Comparison of ENCODE assay signal across 23 cellular contexts in the genomic region with DNA sequence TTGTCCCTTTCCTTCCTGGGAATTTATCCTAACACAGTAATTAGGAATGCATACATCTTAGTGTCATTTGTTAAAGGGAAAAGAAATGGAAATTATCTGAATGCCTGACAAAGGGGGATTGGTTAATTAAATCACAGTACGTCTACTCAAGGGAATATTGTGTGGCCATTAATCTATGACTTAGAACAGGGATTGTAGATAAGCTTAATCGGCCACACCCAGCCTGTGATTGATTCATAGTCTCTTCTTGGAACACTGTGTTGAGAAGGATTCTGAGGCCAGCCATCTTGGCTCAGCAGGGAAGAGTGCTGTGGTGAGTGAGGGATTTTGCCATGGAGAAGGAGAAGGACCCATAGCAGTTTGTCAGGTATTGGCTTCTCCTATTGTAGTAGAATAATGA. TPM values are rescaled to one million over a fixed set of nuclear protein-coding genes. Genes with fewer than 3 reads are reported as not detected.
A peak's percentile ranks its signal among the peaks of the same experiment; 100 is the strongest.
DNase-seq lines count a peak whose midpoint lies in the region; ATAC-seq, FAIRE-seq and TF ChIP-seq lines count a peak whose summit lies in the region.
"Had no signal": no experiment of that assay in that cellular context is flagged by ENCODE, and none has a peak within 500 bp of the region (broad histone marks: within the 10 kb centered on the region; RNA-seq: fewer than 3 reads in every experiment).

No MANE protein-coding gene starts in this region.

- DNase-seq in activated CD4-positive, alpha-beta memory T cell treated with anti-CD3 and anti-CD28 coated beads for 36 hours, result no peak
- DNase-seq in activated CD4-positive, alpha-beta memory T cell treated with anti-CD3 and anti-CD28 coated beads, Interleukin-2, amount 10 ng/mL, durations not matched to agents 7 days and 5 days, result no peak
- DNase-seq in D721Med (ENCODE audit: insufficient read length, low spot score), result no peak
- no peak for DNase-seq in K562 (ENCODE audit: extremely low read depth in 1 of 4, low spot score in 3 of 4)
- no peak for DNase-seq in iPS-NIHi11 (ENCODE audit: low spot score)
- DNase-seq: AML-193, DMS 273 treated with DMSO at 0.1 percent for 48 hours, DND-41, H7, HFFc6, KG1, NCI-H1092 treated with DMSO at 0.1 percent for 48 hours, NCI-H1436 treated with DMSO at 0.1 percent for 48 hours, NCI-H1930, NCI-H2227 treated with DMSO at 0.1 percent for 48 hours, NCI-H524, NCI-H774 had no signal

- 24% methylated on average over 2 of the region's 2 CpGs for WGBS in K562 (ENCODE audit: insufficient coverage, low coverage, missing lambda C conversion rate)

- TF ChIP-seq EP300 in K562 (IDR thresholded peaks at IDR 0.05; ENCODE audit: low read length), result no peak

- no peak for TF ChIP-seq RAD21 in K562 (CRISPR knock-in tag; conservative IDR thresholded peaks at IDR 0.05 in 1 of 2, IDR thresholded peaks at IDR 0.05 in 1 of 2)

- POLR2A ChIA-PET in activated CD4-positive, alpha-beta memory T cell treated with anti-CD3 and anti-CD28 coated beads for 36 hours (lab: Charles Lee), result no interaction called here
- POLR2A ChIA-PET in activated CD4-positive, alpha-beta memory T cell treated with anti-CD3 and anti-CD28 coated beads, Interleukin-2, amount 10 ng/mL, durations not matched to agents 7 days and 5 days (lab: Charles Lee), result no interaction called here
- POLR2A ChIA-PET in K562 (lab: Yijun Ruan, JAX), result no interaction called here

- H2AFZ ChIP-seq in K562 (ENCODE audit: low read depth, low read length), result no peak overlapping the region

- H3K9me3 Mint-ChIP-seq in activated CD4-positive, alpha-beta memory T cell treated with anti-CD3 and anti-CD28 coated beads for 36 hours, result no peaks in the 10 kb centered on the region
- no peaks in the 10 kb centered on the region for H3K9me3 Mint-ChIP-seq in activated CD4-positive, alpha-beta memory T cell treated with anti-CD3 and anti-CD28 coated beads, Interleukin-2, amount 10 ng/mL, durations not matched to agents 7 days and 5 days
- H3K9me3 Mint-ChIP-seq in stimulated activated memory B cell treated with anti-CD40 and anti-IgM and Interleukin-4, amounts not matched to agents 10 μg/mL and 1 μg/mL and 100 μg/mL, for 72 hours, result no peaks in the 10 kb centered on the region
- H3K9me3 Mint-ChIP-seq: HFFc6 had no signal

- no peaks in the 10 kb centered on the region for H3K4me1 ChIP-seq in K562 (replicated peaks in 1 of 2; ENCODE audit: control insufficient read depth in 2 of 2, insufficient read depth in 2 of 2, low read length in 2 of 2)

- H3K36me3 Mint-ChIP-seq in activated CD4-positive, alpha-beta memory T cell treated with anti-CD3 and anti-CD28 coated beads for 36 hours, result peaks cover 31% of the 10 kb centered on the region
- H3K36me3 Mint-ChIP-seq in activated CD4-positive, alpha-beta memory T cell treated with anti-CD3 and anti-CD28 coated beads, Interleukin-2, amount 10 ng/mL, durations not matched to agents 7 days and 5 days (ENCODE audit: low read depth), result peaks cover 34% of the 10 kb centered on the region
- peaks cover 53% of the 10 kb centered on the region for H3K36me3 Mint-ChIP-seq in stimulated activated memory B cell treated with anti-CD40 and anti-IgM and Interleukin-4, amounts not matched to agents 10 μg/mL and 1 μg/mL and 100 μg/mL, for 72 hours

- TF ChIP-seq CTCF in D721Med (IDR thresholded peaks at IDR 0.05; ENCODE audit: insufficient read depth, missing control alignments) (no peak), K562 (IDR thresholded peaks at IDR 0.05 in 2 of 3, conservative IDR thresholded peaks at IDR 0.05 in 1 of 3; ENCODE audit: insufficient read depth in 2 of 3, low read depth in 1 of 3, low read length in 3 of 3) (no peak)

- no peak overlapping the region for H3K4me3 ChIP-seq in K562
- H3K4me3 ChIP-seq: GM12878 had no signal

- ATAC-seq in K562, result no peak
- ATAC-seq in stimulated activated memory B cell treated with anti-CD40 and anti-IgM and Interleukin-4, amounts not matched to agents 10 μg/mL and 1 μg/mL and 100 μg/mL, for 72 hours, result no peak
- no peak for ATAC-seq in HG02938 (IDR thresholded peaks at IDR 0.05; ENCODE audit: unreplicated experiment)
- ATAC-seq in HG03432 (IDR thresholded peaks at IDR 0.05; ENCODE audit: unreplicated experiment), result no peak
- ATAC-seq: GM12878, Right ventricle myocardium inferior had no signal

- H4K20me1 ChIP-seq in K562 (replicated peaks; ENCODE audit: control insufficient read depth, insufficient read depth, low read length), result no peaks in the 10 kb centered on the region

- no peak overlapping the region for H3K9ac ChIP-seq in K562 (ENCODE audit: insufficient read depth in 1 of 2, low read depth in 2 of 2, low read length in 2 of 2)

- H3K27me3 ChIP-seq in K562 (ENCODE audit: control insufficient read depth in 2 of 2, insufficient read depth in 2 of 2, low read length in 2 of 2), result no peaks in the 10 kb centered on the region

- H3K4me2 ChIP-seq in K562 (ENCODE audit: insufficient read depth, low read length), result no peak overlapping the region

- FAIRE-seq in D721Med (lab: Jason Lieb, UNC), result peak; percentile 35
- no peak for FAIRE-seq in K562 (lab: Jason Lieb, UNC)
- FAIRE-seq: GM12878 had no signal

- peak overlapping the region; percentile 52 for H3K27ac Mint-ChIP-seq in activated CD4-positive, alpha-beta memory T cell treated with anti-CD3 and anti-CD28 coated beads for 36 hours
- no peak overlapping the region for H3K27ac Mint-ChIP-seq in activated CD4-positive, alpha-beta memory T cell treated with anti-CD3 and anti-CD28 coated beads, Interleukin-2, amount 10 ng/mL, durations not matched to agents 7 days and 5 days
- H3K27ac Mint-ChIP-seq in stimulated activated memory B cell treated with anti-CD40 and anti-IgM and Interleukin-4, amounts not matched to agents 10 μg/mL and 1 μg/mL and 100 μg/mL, for 72 hours, result peak overlapping the region; percentile 25
- H3K27ac Mint-ChIP-seq: HFFc6 had no signal

- in situ Hi-C loops in K562 (cut with MboI), result no loop called here

- H3K27me3 Mint-ChIP-seq in activated CD4-positive, alpha-beta memory T cell treated with anti-CD3 and anti-CD28 coated beads for 36 hours, result no peaks in the 10 kb centered on the region
- H3K27me3 Mint-ChIP-seq in activated CD4-positive, alpha-beta memory T cell treated with anti-CD3 and anti-CD28 coated beads, Interleukin-2, amount 10 ng/mL, durations not matched to agents 7 days and 5 days, result no peaks in the 10 kb centered on the region
- H3K27me3 Mint-ChIP-seq in stimulated activated memory B cell treated with anti-CD40 and anti-IgM and Interleukin-4, amounts not matched to agents 10 μg/mL and 1 μg/mL and 100 μg/mL, for 72 hours, result no peaks in the 10 kb centered on the region

- H3K9me1 ChIP-seq in K562 (ENCODE audit: control insufficient read depth, insufficient read depth, low read length), result no peaks in the 10 kb centered on the region

- H3K36me3 ChIP-seq in K562 (ENCODE audit: control insufficient read depth, insufficient read depth, low read length), result peaks cover 20% of the 10 kb centered on the region; the same call in 2 of the 3 replicates

- H3K4me3 Mint-ChIP-seq in activated CD4-positive, alpha-beta memory T cell treated with anti-CD3 and anti-CD28 coated beads for 36 hours, result no peak overlapping the region
- no peak overlapping the region for H3K4me3 Mint-ChIP-seq in activated CD4-positive, alpha-beta memory T cell treated with anti-CD3 and anti-CD28 coated beads, Interleukin-2, amount 10 ng/mL, durations not matched to agents 7 days and 5 days
- no peak overlapping the region for H3K4me3 Mint-ChIP-seq in stimulated activated memory B cell treated with anti-CD40 and anti-IgM and Interleukin-4, amounts not matched to agents 10 μg/mL and 1 μg/mL and 100 μg/mL, for 72 hours
- H3K4me3 Mint-ChIP-seq: HFFc6 had no signal

- H3K4me1 Mint-ChIP-seq in activated CD4-positive, alpha-beta memory T cell treated with anti-CD3 and anti-CD28 coated beads for 36 hours (ENCODE audit: low read depth), result peaks cover 29% of the 10 kb centered on the region
- H3K4me1 Mint-ChIP-seq in activated CD4-positive, alpha-beta memory T cell treated with anti-CD3 and anti-CD28 coated beads, Interleukin-2, amount 10 ng/mL, durations not matched to agents 7 days and 5 days, result peaks cover 25% of the 10 kb centered on the region
- peaks cover 21% of the 10 kb centered on the region for H3K4me1 Mint-ChIP-seq in stimulated activated memory B cell treated with anti-CD40 and anti-IgM and Interleukin-4, amounts not matched to agents 10 μg/mL and 1 μg/mL and 100 μg/mL, for 72 hours

- no peak overlapping the region for H3K27ac ChIP-seq in K562 (ENCODE audit: extremely low read depth, low read depth, low read length)
- H3K27ac ChIP-seq: C4-2B had no signal

- no peaks in the 10 kb centered on the region for H3K79me2 ChIP-seq in K562 (ENCODE audit: control insufficient read depth, insufficient read depth, low read length)

- no TSS peak for BruUV-seq in K562 (replicated peaks; lab: Mats Ljungman, UMichigan)

- H3K9me3 ChIP-seq in K562 (replicated peaks; ENCODE audit: control insufficient read depth, insufficient read depth, low read depth, low read length), result no peaks in the 10 kb centered on the region

- intact Hi-C loops in activated CD4-positive, alpha-beta memory T cell treated with anti-CD3 and anti-CD28 coated beads for 36 hours (cut with micrococcal nuclease), result loop anchor here (2.0 kb wide), 1 partner anchor 52 kb away; no protein-coding TSS in a partner anchor
- intact Hi-C loops in K562 (cut with micrococcal nuclease), result no loop called here

- CTCF ChIA-PET in activated CD4-positive, alpha-beta memory T cell treated with anti-CD3 and anti-CD28 coated beads for 36 hours (lab: Charles Lee), result no interaction called here
- CTCF ChIA-PET in activated CD4-positive, alpha-beta memory T cell treated with anti-CD3 and anti-CD28 coated beads, Interleukin-2, amount 10 ng/mL, durations not matched to agents 7 days and 5 days (lab: Charles Lee), result no interaction called here
- CTCF ChIA-PET in K562 (lab: Yijun Ruan, JAX; ENCODE audit: low intra/inter-chr PET ratio), result no interaction called here

- TF ChIP-seq POLR2A in K562 (conservative IDR thresholded peaks at IDR 0.05), result no peak

RNA-seq across cellular contexts. Expression of a gene that starts 50.5 kb away (rescaled TPM):
- total RNA-seq in activated CD4-positive, alpha-beta memory T cell treated with anti-CD3 and anti-CD28 coated beads for 36 hours, result 10 to 100 TPM; 72.5 to 76.5 TPM
- 10 to 100 TPM; 64.3 to 64.6 TPM for total RNA-seq in activated CD4-positive, alpha-beta memory T cell treated with anti-CD3 and anti-CD28 coated beads, Interleukin-2, amount 10 ng/mL, durations not matched to agents 7 days and 5 days
- total RNA-seq in K562 (2011; cell fraction: chromatin; rRNA removed; ENCODE audit: low replicate concordance), result 16.7 and 18.9 TPM in 2 replicates
- 11.3 and 14.2 TPM in 2 replicates for total RNA-seq in K562 (2011; cell fraction: nucleolus; rRNA removed)
- total RNA-seq in K562 (2011; cell fraction: nucleoplasm; rRNA removed), result 13.0 and 15.7 TPM in 2 replicates
- total RNA-seq in K562 (2014; rRNA removed), result 32.4 and 35.4 TPM in 2 replicates
- total RNA-seq in K562 (2014; rRNA removed; fragmentation: Illumina TruSeq; extraction: Trizol), result 39.5 TPM in 2 replicates
- total RNA-seq in K562 (2015; rRNA removed; fragmentation: Illumina TruSeq; extraction: Trizol), result 39.9 and 47.1 TPM in 2 replicates
- 48.6 and 55.1 TPM in 2 replicates for total RNA-seq in K562 (2021)
- 27.6 and 33.9 TPM in 2 replicates for polyA plus RNA-seq in K562 (2011; rRNA removed)
- polyA plus RNA-seq in K562 (2011; cell fraction: cytosol; rRNA removed), result 21.9 and 24.6 TPM in 2 replicates
- 16.0 and 18.0 TPM in 2 replicates for polyA plus RNA-seq in K562 (2011; cell fraction: nucleus; rRNA removed)
- 44.1 and 57.9 TPM in 2 replicates for polyA plus RNA-seq in K562 (2012)
- polyA plus RNA-seq in K562 (2014; fragmentation: Illumina TruSeq; extraction: Trizol), result 44.2 and 51.7 TPM in 2 replicates
- 10 to 100 TPM; 43.6 to 85.6 TPM for polyA plus RNA-seq in K562 (2014; fragmentation: Nextera tagmentation; extraction: Ambion mirVana)
- 48.0 and 52.1 TPM in 2 replicates for polyA plus RNA-seq in K562 (2014; rRNA removed)
- polyA minus RNA-seq in K562 (2011; rRNA and poly(A)+ RNA removed), result 36.7 and 41.5 TPM in 2 replicates
- 21.9 and 23.6 TPM in 2 replicates for polyA minus RNA-seq in K562 (2011; cell fraction: cytosol; rRNA and poly(A)+ RNA removed)
- 12.4 and 19.3 TPM in 2 replicates for polyA minus RNA-seq in K562 (2011; cell fraction: nucleus; rRNA and poly(A)+ RNA removed)
